ENCODE assay signal across 8 cellular contexts in genomic region chr15:93087825-93088199, GRCh38.
DNase-seq lines count a peak whose midpoint lies in the region; ATAC-seq and TF ChIP-seq lines count a peak whose summit lies in the region.

No MANE protein-coding gene starts in this region.

- H3K9me3 ChIP-seq in HEK293 (ENCODE audit: control insufficient read depth, insufficient read depth, low read depth, low read length), result no peaks in the 10 kb centered on the region

- POLR2A ChIA-PET in HEK293 (lab: Yijun Ruan, JAX), result interaction anchor here (0.5 to 1.2 kb wide), 7 partner anchors 15 to 741 kb away, joined by 3 to 4 read pairs (median 3); no protein-coding TSS in a partner anchor

- H3K4me1 ChIP-seq in HEK293 (ENCODE audit: control insufficient read depth, insufficient read depth, low read length), result no peaks in the 10 kb centered on the region; the same call in 1 of the 2 replicates

- TF ChIP-seq CTCF in HEK293 (tag by site-specific recombination; IDR thresholded peaks at IDR 0.05), result peak; percentile 79
- peak; percentile 86 for TF ChIP-seq CTCF in choroid plexus epithelial cell (conservative IDR thresholded peaks at IDR 0.05; ENCODE audit: low read depth, low read length)

- DNase-seq in EL (peak; percentile 38), NCI-H2029 (lab: John Stamatoyannopoulos, UW) (peak; percentile 35), choroid plexus epithelial cell (ENCODE audit: low read depth) (peak; percentile 62)
- peak; percentile 62 for DNase-seq in activated CD4-positive, CD25-positive, alpha-beta regulatory T cell treated with anti-CD3 and anti-CD28 coated beads, Interleukin-2, amount 50 U/mL, for 72 hours
- DNase-seq in stimulated activated CD4-positive, alpha-beta T cell treated with anti-CD3 and anti-CD28 coated beads, Interleukin-1b, Interleukin-23, amount 100 ng/mL, for 48 hours, result peak; percentile 60

- H3K4me3 ChIP-seq in HEK293 (ENCODE audit: low read depth, low read length) (peak overlapping the region; percentile 50), choroid plexus epithelial cell (ENCODE audit: low read depth, low read length) (no peak overlapping the region)

- H3K27ac ChIP-seq in HEK293 (ENCODE audit: extremely low read depth, low read depth, low read length), result peak overlapping the region; percentile 72; the same call in 1 of the 2 replicates
- peak overlapping the region; percentile 52 for H3K27ac ChIP-seq in layer of hippocampus (ENCODE audit: low read depth, low read length)

- no peaks in the 10 kb centered on the region for H3K27me3 ChIP-seq in layer of hippocampus (ENCODE audit: control insufficient read depth, insufficient read depth, low read length)

- no peak for ATAC-seq in HG03469 (IDR thresholded peaks at IDR 0.05; ENCODE audit: unreplicated experiment)

- no peaks in the 10 kb centered on the region; a peak in 1 of 3 replicates for H3K36me3 ChIP-seq in HEK293 (ENCODE audit: control insufficient read depth in 2 of 2, insufficient read depth in 1 of 2, low read length in 2 of 2)

- CTCF ChIA-PET in HEK293 (lab: Yijun Ruan, JAX), result interaction anchor here (0.5 to 3.7 kb wide), 67 partner anchors 9 to 1236 kb away, joined by 3 to 35 read pairs (median 4); no protein-coding TSS in a partner anchor

TF ChIP-seq in HEK293, 187 proteins besides CTCF, POLR2A, EP300 and RAD21 (continues in another document):
- TF ChIP-seq ZNF501 (tag by site-specific recombination; IDR thresholded peaks at IDR 0.05), result peak; percentile 34; the same call in 1 of the 2 replicates
- TF ChIP-seq HOXA7 (CRISPR knock-in tag; IDR thresholded peaks at IDR 0.05; ENCODE audit: borderline replicate concordance), result no peak
- TF ChIP-seq, protein P1, sequence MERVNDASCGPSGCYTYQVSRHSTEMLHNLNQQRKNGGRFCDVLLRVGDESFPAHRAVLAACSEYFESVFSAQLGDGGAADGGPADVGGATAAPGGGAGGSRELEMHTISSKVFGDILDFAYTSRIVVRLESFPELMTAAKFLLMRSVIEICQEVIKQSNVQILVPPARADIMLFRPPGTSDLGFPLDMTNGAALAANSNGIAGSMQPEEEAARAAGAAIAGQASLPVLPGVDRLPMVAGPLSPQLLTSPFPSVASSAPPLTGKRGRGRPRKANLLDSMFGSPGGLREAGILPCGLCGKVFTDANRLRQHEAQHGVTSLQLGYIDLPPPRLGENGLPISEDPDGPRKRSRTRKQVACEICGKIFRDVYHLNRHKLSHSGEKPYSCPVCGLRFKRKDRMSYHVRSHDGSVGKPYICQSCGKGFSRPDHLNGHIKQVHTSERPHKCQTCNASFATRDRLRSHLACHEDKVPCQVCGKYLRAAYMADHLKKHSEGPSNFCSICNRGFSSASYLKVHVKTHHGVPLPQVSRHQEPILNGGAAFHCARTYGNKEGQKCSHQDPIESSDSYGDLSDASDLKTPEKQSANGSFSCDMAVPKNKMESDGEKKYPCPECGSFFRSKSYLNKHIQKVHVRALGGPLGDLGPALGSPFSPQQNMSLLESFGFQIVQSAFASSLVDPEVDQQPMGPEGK (tag by site-specific recombination; IDR thresholded peaks at IDR 0.05), result peak; percentile 74
- TF ChIP-seq ZBTB11 (tag by site-specific recombination; conservative IDR thresholded peaks at IDR 0.05; ENCODE audit: low read depth), result no peak
- peak; percentile 89 for TF ChIP-seq PRDM10 (tag by site-specific recombination; IDR thresholded peaks at IDR 0.05)
- TF ChIP-seq KLF16 (tag by site-specific recombination; IDR thresholded peaks at IDR 0.05), result 0 out of 2 replicates have a peak, but pooled peaks have one; percentile 49
- no peak for TF ChIP-seq ZNF146 (tag by site-specific recombination; IDR thresholded peaks at IDR 0.05)
- 0 out of 2 replicates have a peak, but pooled peaks have one; percentile 41 for TF ChIP-seq ZBTB6 (tag by site-specific recombination; IDR thresholded peaks at IDR 0.05)
- 0 out of 2 replicates have a peak, but pooled peaks have one; percentile 13 for TF ChIP-seq ZNF629 (tag by site-specific recombination; IDR thresholded peaks at IDR 0.05)
- TF ChIP-seq ZBTB10 (tag by site-specific recombination; IDR thresholded peaks at IDR 0.05), result peak; percentile 30; the same call in 1 of the 2 replicates
- peak; percentile 75 for TF ChIP-seq WT1 (tag by site-specific recombination; IDR thresholded peaks at IDR 0.05)
- TF ChIP-seq KLF8 (tag by site-specific recombination; IDR thresholded peaks at IDR 0.05), result peak; percentile 59
- TF ChIP-seq ZNF654 (tag by site-specific recombination; IDR thresholded peaks at IDR 0.05; ENCODE audit: low read depth), result peak; percentile 70
- TF ChIP-seq ZNF2 (tag by site-specific recombination; IDR thresholded peaks at IDR 0.05), result 0 out of 2 replicates have a peak, but pooled peaks have one; percentile 48
